In genomic region chr2:209331291-209331844, GRCh38 we compare ENCODE assay signal across 8 cellular contexts.
DNase-seq lines count a peak whose midpoint lies in the region; ATAC-seq and TF ChIP-seq lines count a peak whose summit lies in the region.
"Had no signal": no experiment of that assay in that cellular context is flagged by ENCODE, and none has a peak within 500 bp of the region (broad histone marks: within the 10 kb centered on the region; RNA-seq: fewer than 3 reads in every experiment).

No MANE protein-coding gene starts in this region.

- H2BK5ac ChIP-seq in mesendoderm (ENCODE audit: low read length), result no peak overlapping the region

- no peak overlapping the region for H3K27ac ChIP-seq in mesendoderm (ENCODE audit: low read depth, low read length)

- H3K18ac ChIP-seq in mesendoderm (ENCODE audit: low read length), result no peak overlapping the region

- no CpG with 5 or more reads among the region's 1 CpG for WGBS in mesendoderm (ENCODE audit: extremely low coverage, insufficient coverage, low lambda C conversion rate)

- no peaks in the 10 kb centered on the region for H3K9me3 Mint-ChIP-seq in activated CD8-positive, alpha-beta memory T cell treated with anti-CD3 and anti-CD28 coated beads, Interleukin-2, amount 10 ng/mL, durations not matched to agents 7 days and 5 days (ENCODE audit: low read depth)

- H3K79me1 ChIP-seq in mesendoderm (ENCODE audit: low read length), result no peaks in the 10 kb centered on the region

- H4K5ac ChIP-seq in mesendoderm (ENCODE audit: low read length), result no peak overlapping the region

- no peaks in the 10 kb centered on the region for H3K36me3 Mint-ChIP-seq in activated CD8-positive, alpha-beta memory T cell treated with anti-CD3 and anti-CD28 coated beads, Interleukin-2, amount 10 ng/mL, durations not matched to agents 7 days and 5 days
- H3K36me3 Mint-ChIP-seq: naive B cell had no signal

- no peaks in the 10 kb centered on the region for H3K4me1 Mint-ChIP-seq in activated CD8-positive, alpha-beta memory T cell treated with anti-CD3 and anti-CD28 coated beads, Interleukin-2, amount 10 ng/mL, durations not matched to agents 7 days and 5 days
- H3K4me1 Mint-ChIP-seq: naive B cell had no signal

- H3K9ac ChIP-seq in mesendoderm (ENCODE audit: low read length), result no peak overlapping the region

- H3K4ac ChIP-seq in mesendoderm (ENCODE audit: low read depth, low read length), result no peak overlapping the region

- no peak overlapping the region for H4K8ac ChIP-seq in mesendoderm (ENCODE audit: low read depth, low read length)

- DNase-seq in NCI-H1105 (lab: John Stamatoyannopoulos, UW) (peak; percentile 45), astrocyte of the cerebellum (ENCODE audit: low read depth) (peak; percentile 42), mesendoderm (peak; percentile 81), NCI-H187 treated with DMSO at 0.1 percent for 48 hours (lab: John Stamatoyannopoulos, UW) (no peak)
- DNase-seq in activated CD8-positive, alpha-beta memory T cell treated with anti-CD3 and anti-CD28 coated beads, Interleukin-2, amount 10 ng/mL, durations not matched to agents 7 days and 5 days, result no peak
- DNase-seq: naive B cell had no signal

- no peak overlapping the region for H3K4me3 Mint-ChIP-seq in activated CD8-positive, alpha-beta memory T cell treated with anti-CD3 and anti-CD28 coated beads, Interleukin-2, amount 10 ng/mL, durations not matched to agents 7 days and 5 days
- H3K4me3 Mint-ChIP-seq: naive B cell had no signal

- H2AK5ac ChIP-seq in mesendoderm (ENCODE audit: low read length), result no peak overlapping the region

- TF ChIP-seq CTCF in GM12872 (IDR thresholded peaks at IDR 0.05; ENCODE audit: insufficient read depth, low read depth, low read length) (peak; percentile 16; the same call in 1 of the 3 replicates), astrocyte of the cerebellum (IDR thresholded peaks at IDR 0.05; ENCODE audit: low read depth, low read length, missing control alignments) (peak; percentile 46)

- H2BK15ac ChIP-seq in mesendoderm (replicated peaks; ENCODE audit: low read depth), result no peak overlapping the region

- no peak overlapping the region for H3K56ac ChIP-seq in mesendoderm (ENCODE audit: low read length)

- no peak overlapping the region for H2BK120ac ChIP-seq in mesendoderm (ENCODE audit: low read depth, low read length)

- no peak overlapping the region for H3K4me3 ChIP-seq in astrocyte of the cerebellum (ENCODE audit: low read depth, low read length)
- no peak overlapping the region for H3K4me3 ChIP-seq in mesendoderm (ENCODE audit: low read length)

- CTCF ChIA-PET in activated CD8-positive, alpha-beta memory T cell treated with anti-CD3 and anti-CD28 coated beads, Interleukin-2, amount 10 ng/mL, durations not matched to agents 7 days and 5 days (lab: Charles Lee), result no interaction called here

- no peaks in the 10 kb centered on the region for H3K79me2 ChIP-seq in mesendoderm (ENCODE audit: control insufficient read depth, insufficient read depth, low read length)

- no peaks in the 10 kb centered on the region for H3K4me1 ChIP-seq in mesendoderm (ENCODE audit: control insufficient read depth, low read depth, low read length)

- in situ Hi-C loops in astrocyte of the cerebellum (cut with HindIII; ENCODE audit: low sequenced_read_pairs), result no loop called here

- no peaks in the 10 kb centered on the region for H3K27me3 Mint-ChIP-seq in activated CD8-positive, alpha-beta memory T cell treated with anti-CD3 and anti-CD28 coated beads, Interleukin-2, amount 10 ng/mL, durations not matched to agents 7 days and 5 days

- H3K4me2 ChIP-seq in mesendoderm (ENCODE audit: low read length), result no peak overlapping the region

- ATAC-seq in activated CD8-positive, alpha-beta memory T cell treated with anti-CD3 and anti-CD28 coated beads, Interleukin-2, amount 10 ng/mL, durations not matched to agents 7 days and 5 days, result no peak
- ATAC-seq in HG03520 (IDR thresholded peaks at IDR 0.05; ENCODE audit: unreplicated experiment), result no peak

- no peak overlapping the region for H3K23ac ChIP-seq in mesendoderm (ENCODE audit: low read length)

- H3K27me3 ChIP-seq in mesendoderm (ENCODE audit: insufficient read depth, low read length, poor library complexity), result no peaks in the 10 kb centered on the region

- no peak overlapping the region for H3K27ac Mint-ChIP-seq in activated CD8-positive, alpha-beta memory T cell treated with anti-CD3 and anti-CD28 coated beads, Interleukin-2, amount 10 ng/mL, durations not matched to agents 7 days and 5 days
- H3K27ac Mint-ChIP-seq: naive B cell had no signal

- no peaks in the 10 kb centered on the region for H3K36me3 ChIP-seq in mesendoderm (ENCODE audit: control insufficient read depth, insufficient read depth, low read length)

Comparison
In these comparisons a context has a peak if more than half of its experiments do, and no peak if none do; other contexts are left out.
1. DNase-seq: peak in NCI-H1105 (single experiment), astrocyte of the cerebellum (single experiment) and mesendoderm (single experiment); none in activated CD8-positive, alpha-beta memory T cell treated with anti-CD3 and anti-CD28 coated beads, Interleukin-2, amount 10 ng/mL, durations not matched to agents 7 days and 5 days (single experiment) and NCI-H187 treated with DMSO at 0.1 percent for 48 hours (single experiment).